Comparison of ENCODE assay signal across 13 cellular contexts in the genomic region with DNA sequence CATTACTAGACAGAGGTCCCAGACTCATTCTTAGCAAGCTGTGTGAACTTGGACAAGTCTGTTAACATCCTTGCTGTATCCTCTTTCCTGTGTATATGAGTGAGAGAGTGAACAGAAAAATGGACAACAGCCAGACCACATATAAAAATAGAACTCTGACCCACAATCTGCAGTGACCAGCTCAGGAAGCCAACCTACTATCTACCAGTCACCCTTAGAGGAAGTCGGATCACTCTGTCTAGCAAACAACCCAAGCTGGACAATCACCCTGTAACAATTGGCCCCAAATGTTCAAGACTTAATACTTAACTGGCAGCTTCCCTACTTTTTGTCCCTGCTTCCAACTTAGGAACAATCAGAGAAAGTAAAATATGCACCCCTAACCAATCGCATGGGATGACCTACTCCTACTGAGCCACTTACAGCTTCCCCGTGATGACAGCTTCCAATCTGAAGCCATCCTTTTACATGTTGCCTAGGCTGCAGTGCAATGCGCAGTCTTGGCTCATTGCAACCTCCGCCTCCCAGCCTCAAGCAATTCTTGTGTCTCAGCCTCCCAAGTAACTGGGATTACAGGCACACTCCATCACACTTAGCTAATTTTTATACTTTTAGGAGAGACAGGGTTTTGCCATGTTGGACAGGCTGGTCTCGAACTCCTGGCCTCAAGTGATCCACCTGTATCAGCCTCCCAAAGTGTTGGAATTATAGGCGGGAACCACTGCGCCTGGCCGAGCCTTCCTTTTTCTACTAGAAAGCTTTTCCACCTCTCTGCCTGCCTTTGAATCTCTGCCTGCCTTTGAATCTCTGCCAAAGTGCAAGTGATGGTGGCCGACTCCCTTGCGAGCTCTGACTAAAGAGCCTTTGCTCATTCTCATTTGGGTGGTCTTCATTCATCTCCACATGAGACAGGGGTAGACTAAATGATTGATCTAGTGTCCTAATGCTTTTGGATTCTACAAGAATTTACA.
DNase-seq lines count a peak whose midpoint lies in the region; ATAC-seq, FAIRE-seq and TF ChIP-seq lines count a peak whose summit lies in the region.
"Had no signal": no experiment of that assay in that cellular context is flagged by ENCODE, and none has a peak within 500 bp of the region (broad histone marks: within the 10 kb centered on the region; RNA-seq: fewer than 3 reads in every experiment).

No MANE protein-coding gene starts in this region.

- no peak for TF ChIP-seq POLR2A in uterus (IDR thresholded peaks at IDR 0.05)

- WGBS in small intestine, 3 donors = 86 to 92% (median 86%) methylated on average over 11 of the region's 11 CpGs

- no peaks in the 10 kb centered on the region for H3K36me3 ChIP-seq in small intestine (ENCODE audit: control insufficient read depth in 2 of 2, insufficient read depth in 2 of 2, low read length in 2 of 2)
- H3K36me3 ChIP-seq in uterus = no peaks in the 10 kb centered on the region
- H3K36me3 ChIP-seq: WERI-Rb-1 had no signal

- H3K27ac ChIP-seq in small intestine (ENCODE audit: low read depth in 1 of 2, low read length in 1 of 2) (no peak overlapping the region), uterus (no peak overlapping the region)
- H3K27ac ChIP-seq: WERI-Rb-1 had no signal

- TF ChIP-seq CTCF in cardiac fibroblast (IDR thresholded peaks at IDR 0.05; ENCODE audit: low read depth, low read length) = no peak
- TF ChIP-seq CTCF in uterus (IDR thresholded peaks at IDR 0.05) = no peak

- intact Hi-C loops in uterus (cut with DNase I; ENCODE audit: low total_unique reads) = no loop called here

- DNase-seq in AG20443 (ENCODE audit: low spot score) (peak; percentile 28), LoVo (ENCODE audit: low spot score) (peak; percentile 9), cardiac fibroblast (ENCODE audit: low read depth in 2 of 2) (peak; percentile 69 to 88), lung microvascular endothelial cell (ENCODE audit: low read depth in 2 of 2) (peak; percentile 20 to 62), small intestine (no peak), uterus (no peak), NCI-H69 (lab: John Stamatoyannopoulos, UW) (no peak)
- DNase-seq: CD8-positive, alpha-beta T cell; NCI-H82; occipital lobe; WERI-Rb-1 had no signal

- no peak for ATAC-seq in HG03045 (IDR thresholded peaks at IDR 0.05; ENCODE audit: unreplicated experiment)
- ATAC-seq: activated T-helper 17 cell treated with anti-CD3 and anti-CD28 coated beads, Interleukin-2, amount 50 U/mL, for 72 hours; CD8-positive, alpha-beta T cell had no signal

- H3K4me3 ChIP-seq in cardiac fibroblast (replicated peaks in 1 of 2; ENCODE audit: low read depth in 2 of 2, low read length in 2 of 2) = no peak overlapping the region
- no peak overlapping the region for H3K4me3 ChIP-seq in small intestine (ENCODE audit: low read depth in 1 of 2, low read length in 2 of 2)
- no peak overlapping the region for H3K4me3 ChIP-seq in uterus

- H3K4me1 ChIP-seq in small intestine (ENCODE audit: control insufficient read depth in 2 of 2, insufficient read depth in 1 of 2, low read depth in 1 of 2, low read length in 1 of 2) = no peaks in the 10 kb centered on the region
- H3K4me1 ChIP-seq in uterus = no peaks in the 10 kb centered on the region

- H3K27me3 ChIP-seq in small intestine (ENCODE audit: control insufficient read depth in 2 of 2, insufficient read depth in 2 of 2, low read length in 2 of 2) (no peaks in the 10 kb centered on the region), uterus (no peaks in the 10 kb centered on the region)

- H3K9me3 ChIP-seq in small intestine (ENCODE audit: control insufficient read depth, low read depth) (no peaks in the 10 kb centered on the region), uterus (no peaks in the 10 kb centered on the region)

- no peak for FAIRE-seq in small intestine (lab: Jason Lieb, UNC)

Comparison
In these comparisons a context has a peak if more than half of its experiments do, and no peak if none do; other contexts are left out.
1. DNase-seq: peak in AG20443 (single experiment), LoVo (single experiment), cardiac fibroblast (2 of 2) and lung microvascular endothelial cell (2 of 2); none in small intestine (single experiment), uterus (0 of 2) and NCI-H69 (single experiment).